ENCODE assay signal across 2 cellular contexts in the genomic region with DNA sequence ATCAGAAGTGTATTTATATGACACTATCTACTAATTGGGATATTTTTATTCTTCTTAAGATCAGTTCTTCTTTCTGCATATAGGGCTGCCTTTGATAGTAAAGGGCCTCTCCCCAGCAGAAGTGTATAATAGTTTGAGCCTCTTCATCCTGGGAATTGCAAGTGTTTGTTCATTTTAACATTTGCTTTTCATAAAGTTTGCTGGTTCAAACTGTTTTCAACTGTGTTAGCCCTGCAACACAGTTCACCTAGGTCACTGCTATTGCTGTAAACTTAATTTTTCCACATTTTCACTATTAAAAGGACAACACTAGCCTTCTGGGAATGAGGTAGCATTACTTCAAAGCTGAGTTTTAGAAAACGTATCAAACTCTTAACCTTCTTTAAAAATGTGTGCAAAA.
TF ChIP-seq lines count a peak whose summit lies in the region.

No MANE protein-coding gene starts in this region.

TF ChIP-seq in HCT116, 20 proteins besides CTCF, POLR2A, EP300 and RAD21:
- TF ChIP-seq EZH2 (IDR thresholded peaks at IDR 0.05), result no peak
- TF ChIP-seq SRF (IDR thresholded peaks at IDR 0.05; ENCODE audit: low read depth), result no peak
- TF ChIP-seq ELF1 (IDR thresholded peaks at IDR 0.05; ENCODE audit: borderline replicate concordance, low read depth), result no peak
- TF ChIP-seq YY1 (IDR thresholded peaks at IDR 0.05; ENCODE audit: extremely low read depth, insufficient replicate concordance, low read depth, low read length), result no peak
- no peak for TF ChIP-seq JUND (IDR thresholded peaks at IDR 0.05)
- no peak for TF ChIP-seq FOSL1 (IDR thresholded peaks at IDR 0.05; ENCODE audit: low read depth)
- TF ChIP-seq, protein P1, sequence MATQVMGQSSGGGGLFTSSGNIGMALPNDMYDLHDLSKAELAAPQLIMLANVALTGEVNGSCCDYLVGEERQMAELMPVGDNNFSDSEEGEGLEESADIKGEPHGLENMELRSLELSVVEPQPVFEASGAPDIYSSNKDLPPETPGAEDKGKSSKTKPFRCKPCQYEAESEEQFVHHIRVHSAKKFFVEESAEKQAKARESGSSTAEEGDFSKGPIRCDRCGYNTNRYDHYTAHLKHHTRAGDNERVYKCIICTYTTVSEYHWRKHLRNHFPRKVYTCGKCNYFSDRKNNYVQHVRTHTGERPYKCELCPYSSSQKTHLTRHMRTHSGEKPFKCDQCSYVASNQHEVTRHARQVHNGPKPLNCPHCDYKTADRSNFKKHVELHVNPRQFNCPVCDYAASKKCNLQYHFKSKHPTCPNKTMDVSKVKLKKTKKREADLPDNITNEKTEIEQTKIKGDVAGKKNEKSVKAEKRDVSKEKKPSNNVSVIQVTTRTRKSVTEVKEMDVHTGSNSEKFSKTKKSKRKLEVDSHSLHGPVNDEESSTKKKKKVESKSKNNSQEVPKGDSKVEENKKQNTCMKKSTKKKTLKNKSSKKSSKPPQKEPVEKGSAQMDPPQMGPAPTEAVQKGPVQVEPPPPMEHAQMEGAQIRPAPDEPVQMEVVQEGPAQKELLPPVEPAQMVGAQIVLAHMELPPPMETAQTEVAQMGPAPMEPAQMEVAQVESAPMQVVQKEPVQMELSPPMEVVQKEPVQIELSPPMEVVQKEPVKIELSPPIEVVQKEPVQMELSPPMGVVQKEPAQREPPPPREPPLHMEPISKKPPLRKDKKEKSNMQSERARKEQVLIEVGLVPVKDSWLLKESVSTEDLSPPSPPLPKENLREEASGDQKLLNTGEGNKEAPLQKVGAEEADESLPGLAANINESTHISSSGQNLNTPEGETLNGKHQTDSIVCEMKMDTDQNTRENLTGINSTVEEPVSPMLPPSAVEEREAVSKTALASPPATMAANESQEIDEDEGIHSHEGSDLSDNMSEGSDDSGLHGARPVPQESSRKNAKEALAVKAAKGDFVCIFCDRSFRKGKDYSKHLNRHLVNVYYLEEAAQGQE (IDR thresholded peaks at IDR 0.05; ENCODE audit: low read depth), result no peak
- no peak for TF ChIP-seq SP1 (IDR thresholded peaks at IDR 0.05; ENCODE audit: low read depth)
- no peak for TF ChIP-seq ZFX (IDR thresholded peaks at IDR 0.05)
- no peak for TF ChIP-seq TCF7L2 (IDR thresholded peaks at IDR 0.05; ENCODE audit: borderline replicate concordance, extremely low read depth, insufficient read depth, insufficient read length)
- no peak for TF ChIP-seq CBX3 (IDR thresholded peaks at IDR 0.05; ENCODE audit: low read depth)

TF ChIP-seq in GM12878, 131 proteins besides CTCF, POLR2A, EP300 and RAD21:
- TF ChIP-seq, protein P2, sequence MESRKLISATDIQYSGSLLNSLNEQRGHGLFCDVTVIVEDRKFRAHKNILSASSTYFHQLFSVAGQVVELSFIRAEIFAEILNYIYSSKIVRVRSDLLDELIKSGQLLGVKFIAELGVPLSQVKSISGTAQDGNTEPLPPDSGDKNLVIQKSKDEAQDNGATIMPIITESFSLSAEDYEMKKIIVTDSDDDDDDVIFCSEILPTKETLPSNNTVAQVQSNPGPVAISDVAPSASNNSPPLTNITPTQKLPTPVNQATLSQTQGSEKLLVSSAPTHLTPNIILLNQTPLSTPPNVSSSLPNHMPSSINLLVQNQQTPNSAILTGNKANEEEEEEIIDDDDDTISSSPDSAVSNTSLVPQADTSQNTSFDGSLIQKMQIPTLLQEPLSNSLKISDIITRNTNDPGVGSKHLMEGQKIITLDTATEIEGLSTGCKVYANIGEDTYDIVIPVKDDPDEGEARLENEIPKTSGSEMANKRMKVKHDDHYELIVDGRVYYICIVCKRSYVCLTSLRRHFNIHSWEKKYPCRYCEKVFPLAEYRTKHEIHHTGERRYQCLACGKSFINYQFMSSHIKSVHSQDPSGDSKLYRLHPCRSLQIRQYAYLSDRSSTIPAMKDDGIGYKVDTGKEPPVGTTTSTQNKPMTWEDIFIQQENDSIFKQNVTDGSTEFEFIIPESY (IDR thresholded peaks at IDR 0.05), result no peak
- TF ChIP-seq, protein P3, sequence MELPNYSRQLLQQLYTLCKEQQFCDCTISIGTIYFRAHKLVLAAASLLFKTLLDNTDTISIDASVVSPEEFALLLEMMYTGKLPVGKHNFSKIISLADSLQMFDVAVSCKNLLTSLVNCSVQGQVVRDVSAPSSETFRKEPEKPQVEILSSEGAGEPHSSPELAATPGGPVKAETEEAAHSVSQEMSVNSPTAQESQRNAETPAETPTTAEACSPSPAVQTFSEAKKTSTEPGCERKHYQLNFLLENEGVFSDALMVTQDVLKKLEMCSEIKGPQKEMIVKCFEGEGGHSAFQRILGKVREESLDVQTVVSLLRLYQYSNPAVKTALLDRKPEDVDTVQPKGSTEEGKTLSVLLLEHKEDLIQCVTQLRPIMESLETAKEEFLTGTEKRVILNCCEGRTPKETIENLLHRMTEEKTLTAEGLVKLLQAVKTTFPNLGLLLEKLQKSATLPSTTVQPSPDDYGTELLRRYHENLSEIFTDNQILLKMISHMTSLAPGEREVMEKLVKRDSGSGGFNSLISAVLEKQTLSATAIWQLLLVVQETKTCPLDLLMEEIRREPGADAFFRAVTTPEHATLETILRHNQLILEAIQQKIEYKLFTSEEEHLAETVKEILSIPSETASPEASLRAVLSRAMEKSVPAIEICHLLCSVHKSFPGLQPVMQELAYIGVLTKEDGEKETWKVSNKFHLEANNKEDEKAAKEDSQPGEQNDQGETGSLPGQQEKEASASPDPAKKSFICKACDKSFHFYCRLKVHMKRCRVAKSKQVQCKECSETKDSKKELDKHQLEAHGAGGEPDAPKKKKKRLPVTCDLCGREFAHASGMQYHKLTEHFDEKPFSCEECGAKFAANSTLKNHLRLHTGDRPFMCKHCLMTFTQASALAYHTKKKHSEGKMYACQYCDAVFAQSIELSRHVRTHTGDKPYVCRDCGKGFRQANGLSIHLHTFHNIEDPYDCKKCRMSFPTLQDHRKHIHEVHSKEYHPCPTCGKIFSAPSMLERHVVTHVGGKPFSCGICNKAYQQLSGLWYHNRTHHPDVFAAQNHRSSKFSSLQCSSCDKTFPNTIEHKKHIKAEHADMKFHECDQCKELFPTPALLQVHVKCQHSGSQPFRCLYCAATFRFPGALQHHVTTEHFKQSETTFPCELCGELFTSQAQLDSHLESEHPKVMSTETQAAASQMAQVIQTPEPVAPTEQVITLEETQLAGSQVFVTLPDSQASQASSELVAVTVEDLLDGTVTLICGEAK (IDR thresholded peaks at IDR 0.05; ENCODE audit: borderline replicate concordance), result peak; percentile 49; the same call in 1 of the 2 replicates
- no peak for TF ChIP-seq HDAC2 (IDR thresholded peaks at IDR 0.05)
- TF ChIP-seq SUPT20H (IDR thresholded peaks at IDR 0.05; ENCODE audit: borderline replicate concordance, control insufficient read depth, low read depth, low read length), result no peak
